In the genomic region with DNA sequence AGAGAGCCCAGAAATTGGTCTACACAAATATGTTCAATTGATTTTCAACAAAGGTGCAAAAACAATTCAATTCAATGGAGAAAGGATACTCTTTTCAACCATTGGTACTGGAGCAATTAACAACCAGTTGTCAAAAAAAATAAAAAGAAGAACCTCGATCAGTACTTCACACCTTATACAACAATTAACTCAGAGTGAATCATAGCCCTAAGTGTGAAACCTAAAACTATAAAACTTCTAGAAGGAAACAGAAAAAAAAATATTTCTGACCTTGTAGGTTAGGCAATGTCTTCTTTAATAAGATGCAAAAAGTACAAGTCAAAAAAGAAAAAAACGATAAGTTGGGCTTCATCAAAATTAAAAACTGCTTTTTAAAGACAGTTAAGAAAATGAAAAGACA, we compare ENCODE assay signal across 26 cellular contexts.
"Had no signal": no experiment of that assay in that cellular context is flagged by ENCODE, and none has a peak within 500 bp of the region (broad histone marks: within the 10 kb centered on the region; RNA-seq: fewer than 3 reads in every experiment).

No MANE protein-coding gene starts in this region.

- H3K36me3 Mint-ChIP-seq: T-cell had no signal

- FAIRE-seq: TTC549 had no signal

- H3K9me3 ChIP-seq: breast epithelium had no signal

- H3K4me3 ChIP-seq: breast epithelium, SK-N-MC had no signal

- H3K9me3 Mint-ChIP-seq: activated B cell treated with CpG ODN at 0.5 μM for 24 hours; activated CD4-positive, alpha-beta T cell treated with anti-CD3 and anti-CD28 coated beads, Interleukin-2, amount 10 ng/mL, durations not matched to agents 24 days and 14 days; activated naive CD4-positive, alpha-beta T cell treated with anti-CD3 and anti-CD28 coated beads, Interleukin-2, amount 10 ng/mL, durations not matched to agents 7 days and 5 days; T-cell had no signal

- H3K27ac Mint-ChIP-seq: activated B cell treated with CpG ODN at 0.5 μM for 24 hours; activated CD4-positive, alpha-beta T cell treated with anti-CD3 and anti-CD28 coated beads, Interleukin-2, amount 10 ng/mL, durations not matched to agents 24 days and 14 days; activated naive CD4-positive, alpha-beta T cell treated with anti-CD3 and anti-CD28 coated beads, Interleukin-2, amount 10 ng/mL, durations not matched to agents 7 days and 5 days had no signal

- H3K36me3 ChIP-seq: breast epithelium had no signal

- H3K4me3 Mint-ChIP-seq: activated B cell treated with CpG ODN at 0.5 μM for 24 hours; activated CD4-positive, alpha-beta T cell treated with anti-CD3 and anti-CD28 coated beads, Interleukin-2, amount 10 ng/mL, durations not matched to agents 24 days and 14 days; activated naive CD4-positive, alpha-beta T cell treated with anti-CD3 and anti-CD28 coated beads, Interleukin-2, amount 10 ng/mL, durations not matched to agents 7 days and 5 days; T-cell had no signal

- H3K27me3 Mint-ChIP-seq: activated B cell treated with CpG ODN at 0.5 μM for 24 hours; activated CD4-positive, alpha-beta T cell treated with anti-CD3 and anti-CD28 coated beads, Interleukin-2, amount 10 ng/mL, durations not matched to agents 24 days and 14 days; T-cell had no signal

- H3K4me1 ChIP-seq: breast epithelium had no signal

- ATAC-seq: Right ventricle myocardium inferior, T-cell had no signal

- H3K27ac ChIP-seq: breast epithelium, SK-N-MC had no signal

- DNase-seq: activated B cell treated with CpG ODN at 0.5 μM for 24 hours; activated CD4-positive, alpha-beta T cell treated with anti-CD3 and anti-CD28 coated beads for 1 hour; activated CD4-positive, alpha-beta T cell treated with anti-CD3 and anti-CD28 coated beads, Interleukin-2, amount 10 ng/mL, durations not matched to agents 24 days and 14 days; activated CD4-positive, alpha-beta T cell treated with anti-CD3 and anti-CD28 coated beads, Interleukin-2, amount 50 U/mL, for 48 hours; activated CD8-positive, alpha-beta memory T cell treated with anti-CD3 and anti-CD28 coated beads, Interleukin-2, amount 50 U/mL, for 48 hours; activated gamma-delta T cell treated with Interleukin-2 at 50 U/mL for 16 hours; activated naive CD4-positive, alpha-beta T cell treated with anti-CD3 and anti-CD28 coated beads, Interleukin-2, amount 10 ng/mL, durations not matched to agents 7 days and 5 days; activated T-cell treated with anti-CD3 and anti-CD28 coated beads, Interleukin-2, amount 50 U/mL, for 1 hour; aorta; caudate nucleus; Kasumi-1; KBM-7; NCI-H1105 treated with DMSO at 0.1 percent for 48 hours; NCI-H1436 treated with DMSO at 0.1 percent for 48 hours; NCI-H187; NCI-H2081; NCI-H446; NCI-H524; RPMI8226; T-cell; T-helper 2 cell; T1000 had no signal

- H3K27me3 ChIP-seq: breast epithelium had no signal
